Comparison of ENCODE assay signal across 10 cellular contexts in genomic region chr6:156175971-156176421, GRCh38.
DNase-seq lines count a peak whose midpoint lies in the region; ATAC-seq and TF ChIP-seq lines count a peak whose summit lies in the region.
"Had no signal": no experiment of that assay in that cellular context is flagged by ENCODE, and none has a peak within 500 bp of the region (broad histone marks: within the 10 kb centered on the region; RNA-seq: fewer than 3 reads in every experiment).

No MANE protein-coding gene starts in this region.

- no peaks in the 10 kb centered on the region for H3K79me2 ChIP-seq in mammary epithelial cell (ENCODE audit: insufficient read depth, low read length)

- no peaks in the 10 kb centered on the region for H3K36me3 ChIP-seq in mammary epithelial cell (ENCODE audit: insufficient read depth, low read length)

- H3K27me3 ChIP-seq in mammary epithelial cell (ENCODE audit: insufficient read depth, low read length), result no peaks in the 10 kb centered on the region

- H3K36me3 Mint-ChIP-seq in MCF 10A (ENCODE audit: insufficient read depth, unreplicated experiment), result no peaks in the 10 kb centered on the region
- 0 out of 2 replicates have a peak, but pooled peaks cover 5% of the 10 kb centered on the region for H3K36me3 Mint-ChIP-seq in WTC11
- H3K36me3 Mint-ChIP-seq in activated T-helper 1 cell treated with anti-CD3 and anti-CD28 coated beads, Interleukin-12 subunit alpha, Interleukin-12 subunit beta, Interleukin-2, Interleukin-4 antibody, amounts not matched to agents 30 ng/mL and 10 ng/mL and 1 ng/mL, durations not matched to agents 14 hours and 24 hours and 36 hours (ENCODE audit: low read depth), result no peaks in the 10 kb centered on the region

- no peak overlapping the region for H3K27ac Mint-ChIP-seq in MCF 10A (ENCODE audit: low read depth, unreplicated experiment)
- peak overlapping the region; percentile 86 for H3K27ac Mint-ChIP-seq in WTC11
- H3K27ac Mint-ChIP-seq in stimulated activated naive CD8-positive, alpha-beta T cell treated with anti-CD3 and anti-CD28 coated beads, Interleukin-15, amount 100 ng/mL, for 72 hours, result no peak overlapping the region
- no peak overlapping the region for H3K27ac Mint-ChIP-seq in activated T-helper 1 cell treated with anti-CD3 and anti-CD28 coated beads, Interleukin-12 subunit alpha, Interleukin-12 subunit beta, Interleukin-2, Interleukin-4 antibody, amounts not matched to agents 30 ng/mL and 10 ng/mL and 1 ng/mL, durations not matched to agents 14 hours and 24 hours and 36 hours
- H3K27ac Mint-ChIP-seq: B cell; T-helper 1 cell treated with Interleukin-12 subunit alpha and Interleukin-12 subunit beta and Interleukin-4 antibody, amounts not matched to agents 30 μg/mL and 1 μg/mL, for 36 hours had no signal

- BruUV-seq in MCF 10A (replicated peaks; lab: Mats Ljungman, UMichigan) (no TSS peak), mammary epithelial cell (replicated peaks; lab: Mats Ljungman, UMichigan) (no TSS peak)

- POLR2A ChIA-PET in MCF 10A (lab: Yijun Ruan, JAX), result no interaction called here
- POLR2A ChIA-PET in WTC11 (lab: Charles Lee), result no interaction called here

- H3K9me3 ChIP-seq in mammary epithelial cell (replicated peaks; ENCODE audit: insufficient read depth, low read length), result peaks cover 2% of the 10 kb centered on the region

- dilution Hi-C loops in mammary epithelial cell (cut with HindIII; ENCODE audit: low sequenced_read_pairs), result no loop called here

- CTCF ChIA-PET in MCF 10A (lab: Yijun Ruan, JAX), result interaction anchor here (0.7 to 0.9 kb wide), 2 partner anchors 483 to 1421 kb away, joined by 3 read pairs; no protein-coding TSS in a partner anchor
- CTCF ChIA-PET in mammary epithelial cell (lab: Charles Lee; ENCODE audit: low non-redundant PET), result no interaction called here
- CTCF ChIA-PET in WTC11 (lab: Charles Lee), result no interaction called here

- H3K27ac ChIP-seq in mammary epithelial cell (ENCODE audit: insufficient read depth, low read depth, low read length), result no peak overlapping the region

- ATAC-seq in WTC11 (peak; percentile 96), HG03175 (IDR thresholded peaks at IDR 0.05; ENCODE audit: unreplicated experiment) (no peak)
- ATAC-seq in stimulated activated naive CD8-positive, alpha-beta T cell treated with anti-CD3 and anti-CD28 coated beads, Interleukin-15, amount 100 ng/mL, for 72 hours, result no peak
- no peak for ATAC-seq in activated CD4-positive, CD25-positive, alpha-beta regulatory T cell treated with anti-CD3 and anti-CD28 coated beads, Interleukin-2, amount 50 U/mL, for 24 hours

- 16% methylated on average over 12 of the region's 12 CpGs for WGBS in mammary epithelial cell (ENCODE audit: low coverage, missing lambda C conversion rate)

- no peaks in the 10 kb centered on the region for H4K20me1 ChIP-seq in mammary epithelial cell (ENCODE audit: insufficient read depth, low read length)

- intact Hi-C loops in MCF 10A (cut with micrococcal nuclease) (no loop called here), mammary epithelial cell (cut with micrococcal nuclease) (no loop called here)
- intact Hi-C loops in activated T-helper 1 cell treated with anti-CD3 and anti-CD28 coated beads, Interleukin-12 subunit alpha, Interleukin-12 subunit beta, Interleukin-2, Interleukin-4 antibody, amounts not matched to agents 30 ng/mL and 10 ng/mL and 1 ng/mL, durations not matched to agents 14 hours and 24 hours and 36 hours (cut with micrococcal nuclease), result no loop called here

- peak; percentile 13 for TF ChIP-seq CTCF in MCF 10A (IDR thresholded peaks at IDR 0.05; ENCODE audit: unreplicated experiment)
- TF ChIP-seq CTCF in mammary epithelial cell (conservative IDR thresholded peaks at IDR 0.05 in 1 of 2, IDR thresholded peaks at IDR 0.05 in 1 of 2; ENCODE audit: extremely low read depth in 1 of 2, insufficient read depth in 1 of 2, low read depth in 1 of 2, low read length in 2 of 2), result no peak
- no peak; the same call in 1 of the 2 replicates for TF ChIP-seq CTCF in WTC11 (IDR thresholded peaks at IDR 0.05)

- no peak overlapping the region for H3K4me2 ChIP-seq in mammary epithelial cell (ENCODE audit: insufficient read depth, low read depth, low read length)

- H3K4me3 Mint-ChIP-seq in MCF 10A (ENCODE audit: unreplicated experiment) (no peak overlapping the region), WTC11 (no peak overlapping the region; the same call in 1 of the 2 replicates)
- no peak overlapping the region for H3K4me3 Mint-ChIP-seq in stimulated activated naive CD8-positive, alpha-beta T cell treated with anti-CD3 and anti-CD28 coated beads, Interleukin-15, amount 100 ng/mL, for 72 hours
- no peak overlapping the region for H3K4me3 Mint-ChIP-seq in activated T-helper 1 cell treated with anti-CD3 and anti-CD28 coated beads, Interleukin-12 subunit alpha, Interleukin-12 subunit beta, Interleukin-2, Interleukin-4 antibody, amounts not matched to agents 30 ng/mL and 10 ng/mL and 1 ng/mL, durations not matched to agents 14 hours and 24 hours and 36 hours
- H3K4me3 Mint-ChIP-seq: B cell; T-helper 1 cell treated with Interleukin-12 subunit alpha and Interleukin-12 subunit beta and Interleukin-4 antibody, amounts not matched to agents 30 μg/mL and 1 μg/mL, for 36 hours had no signal

- H3K4me3 ChIP-seq in mammary epithelial cell (replicated peaks in 1 of 3; ENCODE audit: insufficient read depth in 1 of 3, low read depth in 2 of 3, low read length in 3 of 3), result no peak overlapping the region

- H3K9ac ChIP-seq in mammary epithelial cell (ENCODE audit: insufficient read depth, low read length), result no peak overlapping the region

- peaks cover 6% of the 10 kb centered on the region for H3K4me1 Mint-ChIP-seq in MCF 10A (ENCODE audit: insufficient read depth, unreplicated experiment)
- H3K4me1 Mint-ChIP-seq in WTC11, result peaks cover 28% of the 10 kb centered on the region
- H3K4me1 Mint-ChIP-seq in stimulated activated naive CD8-positive, alpha-beta T cell treated with anti-CD3 and anti-CD28 coated beads, Interleukin-15, amount 100 ng/mL, for 72 hours, result peaks cover 18% of the 10 kb centered on the region
- H3K4me1 Mint-ChIP-seq in activated T-helper 1 cell treated with anti-CD3 and anti-CD28 coated beads, Interleukin-12 subunit alpha, Interleukin-12 subunit beta, Interleukin-2, Interleukin-4 antibody, amounts not matched to agents 30 ng/mL and 10 ng/mL and 1 ng/mL, durations not matched to agents 14 hours and 24 hours and 36 hours (ENCODE audit: low read depth), result peaks cover 13% of the 10 kb centered on the region

- no peaks in the 10 kb centered on the region for H3K4me1 ChIP-seq in mammary epithelial cell (ENCODE audit: insufficient read depth, low read length)

- in situ Hi-C loops in mammary epithelial cell (cut with MboI; ENCODE audit: low sequenced_read_pairs in 2 of 2), result no loop called here

- H2AFZ ChIP-seq in mammary epithelial cell (ENCODE audit: low read depth, low read length), result no peak overlapping the region

- H3K27me3 Mint-ChIP-seq in MCF 10A (ENCODE audit: insufficient read depth, unreplicated experiment) (no peaks in the 10 kb centered on the region), WTC11 (ENCODE audit: low read depth) (peaks cover 28% of the 10 kb centered on the region)
- H3K27me3 Mint-ChIP-seq in stimulated activated naive CD8-positive, alpha-beta T cell treated with anti-CD3 and anti-CD28 coated beads, Interleukin-15, amount 100 ng/mL, for 72 hours, result no peaks in the 10 kb centered on the region
- H3K27me3 Mint-ChIP-seq in activated T-helper 1 cell treated with anti-CD3 and anti-CD28 coated beads, Interleukin-12 subunit alpha, Interleukin-12 subunit beta, Interleukin-2, Interleukin-4 antibody, amounts not matched to agents 30 ng/mL and 10 ng/mL and 1 ng/mL, durations not matched to agents 14 hours and 24 hours and 36 hours (ENCODE audit: insufficient read depth), result no peaks in the 10 kb centered on the region
- H3K27me3 Mint-ChIP-seq: B cell had no signal

- H3K9me3 Mint-ChIP-seq in MCF 10A (ENCODE audit: unreplicated experiment) (no peaks in the 10 kb centered on the region), WTC11 (peaks cover 33% of the 10 kb centered on the region)
- H3K9me3 Mint-ChIP-seq in stimulated activated naive CD8-positive, alpha-beta T cell treated with anti-CD3 and anti-CD28 coated beads, Interleukin-15, amount 100 ng/mL, for 72 hours, result no peaks in the 10 kb centered on the region
- peaks cover 24% of the 10 kb centered on the region for H3K9me3 Mint-ChIP-seq in activated T-helper 1 cell treated with anti-CD3 and anti-CD28 coated beads, Interleukin-12 subunit alpha, Interleukin-12 subunit beta, Interleukin-2, Interleukin-4 antibody, amounts not matched to agents 30 ng/mL and 10 ng/mL and 1 ng/mL, durations not matched to agents 14 hours and 24 hours and 36 hours

- DNase-seq in MCF 10A (ENCODE audit: unreplicated experiment) (peak; percentile 21), mammary epithelial cell (no peak), WTC11 (ENCODE audit: low spot score) (peak; percentile 59), kidney glomerular epithelial cell (lab: John Stamatoyannopoulos, UW) (peak; percentile 10)
- DNase-seq in stimulated activated naive CD8-positive, alpha-beta T cell treated with anti-CD3 and anti-CD28 coated beads, Interleukin-15, amount 100 ng/mL, for 72 hours, result no peak
- DNase-seq in activated T-helper 1 cell treated with anti-CD3 and anti-CD28 coated beads, Interleukin-12 subunit alpha, Interleukin-12 subunit beta, Interleukin-2, Interleukin-4 antibody, amounts not matched to agents 30 ng/mL and 10 ng/mL and 1 ng/mL, durations not matched to agents 14 hours and 24 hours and 36 hours (ENCODE audit: low spot score), result no peak

TF ChIP-seq in WTC11, 78 proteins besides CTCF, POLR2A, EP300 and RAD21:
- TF ChIP-seq ETV6 (CRISPR knock-in tag; IDR thresholded peaks at IDR 0.05) (peak; percentile 30; the same call in 1 of the 2 replicates), FOXK1 (CRISPR knock-in tag; IDR thresholded peaks at IDR 0.05) (no peak), CREM (CRISPR knock-in tag; IDR thresholded peaks at IDR 0.05) (peak; percentile 38; the same call in 1 of the 2 replicates)
- TF ChIP-seq, protein P1, sequence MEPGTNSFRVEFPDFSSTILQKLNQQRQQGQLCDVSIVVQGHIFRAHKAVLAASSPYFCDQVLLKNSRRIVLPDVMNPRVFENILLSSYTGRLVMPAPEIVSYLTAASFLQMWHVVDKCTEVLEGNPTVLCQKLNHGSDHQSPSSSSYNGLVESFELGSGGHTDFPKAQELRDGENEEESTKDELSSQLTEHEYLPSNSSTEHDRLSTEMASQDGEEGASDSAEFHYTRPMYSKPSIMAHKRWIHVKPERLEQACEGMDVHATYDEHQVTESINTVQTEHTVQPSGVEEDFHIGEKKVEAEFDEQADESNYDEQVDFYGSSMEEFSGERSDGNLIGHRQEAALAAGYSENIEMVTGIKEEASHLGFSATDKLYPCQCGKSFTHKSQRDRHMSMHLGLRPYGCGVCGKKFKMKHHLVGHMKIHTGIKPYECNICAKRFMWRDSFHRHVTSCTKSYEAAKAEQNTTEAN (CRISPR knock-in tag; IDR thresholded peaks at IDR 0.05), result 0 out of 2 replicates have a peak, but pooled peaks have one; percentile 53

Comparison
In these comparisons a context has a peak if more than half of its experiments do, and no peak if none do; other contexts are left out.
1. DNase-seq: peak in MCF 10A (single experiment), WTC11 (single experiment) and kidney glomerular epithelial cell (single experiment); none in mammary epithelial cell (single experiment), stimulated activated naive CD8-positive, alpha-beta T cell treated with anti-CD3 and anti-CD28 coated beads, Interleukin-15, amount 100 ng/mL, for 72 hours (0 of 2) and activated T-helper 1 cell treated with anti-CD3 and anti-CD28 coated beads, Interleukin-12 subunit alpha, Interleukin-12 subunit beta, Interleukin-2, Interleukin-4 antibody, amounts not matched to agents 30 ng/mL and 10 ng/mL and 1 ng/mL, durations not matched to agents 14 hours and 24 hours and 36 hours (single experiment).